8 cellular contexts compared by ENCODE assay signal in genomic region chr12:54098644-54099043, GRCh38. TPM values are rescaled to one million over a fixed set of nuclear protein-coding genes. Genes with fewer than 3 reads are reported as not detected.
"Had no signal": no experiment of that assay in that cellular context is flagged by ENCODE, and none has a peak within 500 bp of the region (broad histone marks: within the 10 kb centered on the region; RNA-seq: fewer than 3 reads in every experiment).

No MANE protein-coding gene starts in this region.

RNA-seq across cellular contexts. Expression of gene HOXC4, which starts 45.0 kb away (rescaled TPM):
- total RNA-seq: activated T-helper 1 cell treated with anti-CD3 and anti-CD28 coated beads, Interleukin-12 subunit alpha, Interleukin-12 subunit beta, Interleukin-2, Interleukin-4 antibody, amounts not matched to agents 30 ng/mL and 10 ng/mL and 1 ng/mL, durations not matched to agents 14 hours and 24 hours and 36 hours; astrocyte; body of pancreas; bronchial epithelial cell; cardiac muscle cell; cardiac septum; cerebellum; chondrocyte had no signal
- polyA plus RNA-seq: cardiac muscle cell had no signal
